Comparison of ENCODE assay signal across 15 cellular contexts in genomic region chr18:59715966-59716369, GRCh38. TPM values are rescaled to one million over a fixed set of nuclear protein-coding genes. Genes with fewer than 3 reads are reported as not detected.
DNase-seq lines count a peak whose midpoint lies in the region; ATAC-seq and TF ChIP-seq lines count a peak whose summit lies in the region.
"Had no signal": no experiment of that assay in that cellular context is flagged by ENCODE, and none has a peak within 500 bp of the region (broad histone marks: within the 10 kb centered on the region; RNA-seq: fewer than 3 reads in every experiment).

No MANE protein-coding gene starts in this region.

- no peaks in the 10 kb centered on the region for H3K79me2 ChIP-seq in smooth muscle cell (ENCODE audit: low read depth)

- no peak for TF ChIP-seq EP300 in upper lobe of left lung (IDR thresholded peaks at IDR 0.05)

- peak; percentile 24 for TF ChIP-seq CTCF in fibroblast of pulmonary artery (IDR thresholded peaks at IDR 0.05; ENCODE audit: low read length, missing control alignments)
- TF ChIP-seq CTCF in smooth muscle cell (IDR thresholded peaks at IDR 0.05; ENCODE audit: borderline replicate concordance, insufficient read depth, poor library complexity, severe bottlenecking), result no peak
- no peak for TF ChIP-seq CTCF in upper lobe of left lung (IDR thresholded peaks at IDR 0.05)

- H3K4me3 ChIP-seq in fibroblast of pulmonary artery (replicated peaks; ENCODE audit: low read depth, low read length) (no peak overlapping the region), smooth muscle cell (no peak overlapping the region), upper lobe of left lung (no peak overlapping the region)
- H3K4me3 ChIP-seq: tibial nerve had no signal

- no peaks in the 10 kb centered on the region for H4K20me1 ChIP-seq in smooth muscle cell (ENCODE audit: low read depth)

- H3K9me3 ChIP-seq in smooth muscle cell (replicated peaks; ENCODE audit: low read depth) (no peaks in the 10 kb centered on the region), upper lobe of left lung (no peaks in the 10 kb centered on the region)
- H3K9me3 ChIP-seq: tibial nerve had no signal

- H3K27ac ChIP-seq in smooth muscle cell (ENCODE audit: low read depth) (peak overlapping the region; percentile 42), upper lobe of left lung (no peak overlapping the region)
- H3K27ac ChIP-seq: tibial nerve had no signal

- H3K27me3 ChIP-seq in smooth muscle cell (ENCODE audit: low read depth) (no peaks in the 10 kb centered on the region), upper lobe of left lung (no peaks in the 10 kb centered on the region)
- H3K27me3 ChIP-seq: tibial nerve had no signal

- peaks cover 6% of the 10 kb centered on the region for H3F3A ChIP-seq in smooth muscle cell (ENCODE audit: low read depth)

- H2AFZ ChIP-seq in smooth muscle cell (ENCODE audit: low read depth), result no peak overlapping the region

- H3K4me1 ChIP-seq in smooth muscle cell (ENCODE audit: low read depth) (peaks cover 7% of the 10 kb centered on the region), upper lobe of left lung (no peaks in the 10 kb centered on the region)
- H3K4me1 ChIP-seq: tibial nerve had no signal

- ATAC-seq in upper lobe of left lung (ENCODE audit: low FRiP score in 2 of 2), result no peak
- ATAC-seq: left colon had no signal

- H3K4me2 ChIP-seq in smooth muscle cell, result no peak overlapping the region

- H3K36me3 ChIP-seq in smooth muscle cell (ENCODE audit: low read depth), result no peaks in the 10 kb centered on the region
- H3K36me3 ChIP-seq in upper lobe of left lung, result no peaks in the 10 kb centered on the region
- H3K36me3 ChIP-seq: tibial nerve had no signal

- peak; percentile 99 for DNase-seq in HCEC 1CT
- DNase-seq in SW 1271 (lab: John Stamatoyannopoulos, UW), result peak; percentile 76 to 87
- peak; percentile 95 for DNase-seq in fibroblast of pulmonary artery (ENCODE audit: low read depth)
- DNase-seq in smooth muscle cell (lab: John Stamatoyannopoulos, UW; ENCODE audit: unreplicated experiment), result no peak
- no peak for DNase-seq in SIG-M5 treated with dmso at 0.1 percent for 504 hours (lab: John Stamatoyannopoulos, UW; ENCODE audit: unreplicated experiment)
- no peak for DNase-seq in NCI-H1930 (lab: John Stamatoyannopoulos, UW)
- DNase-seq in upper lobe of left lung, result no peak
- DNase-seq: activated CD4-positive, alpha-beta T cell treated with anti-CD3 and anti-CD28 coated beads, Interleukin-2, amount 50 U/mL, for 4 hours; activated naive CD8-positive, alpha-beta T cell treated with anti-CD3 and anti-CD28 coated beads, Interleukin-2, amount 10 ng/mL, durations not matched to agents 7 days and 5 days; GF-D8; H7; left colon; NCI-H526 treated with DMSO at 0.1 percent for 48 hours; posterior cingulate gyrus had no signal

- TF ChIP-seq POLR2A in upper lobe of left lung (IDR thresholded peaks at IDR 0.05), result no peak

- WGBS in smooth muscle cell (ENCODE audit: low lambda C conversion rate), result 42% methylated on average over 2 of the region's 2 CpGs
- WGBS in upper lobe of left lung, 2 donors, result 47 to 51% methylated on average over 2 of the region's 2 CpGs

- no peak overlapping the region for H3K9ac ChIP-seq in smooth muscle cell (ENCODE audit: low read depth)

RNA-seq across cellular contexts. Expression of gene CCBE1, which starts 18.7 kb away (rescaled TPM):
- total RNA-seq in smooth muscle cell, result under 0.01 and 3.1 TPM in 2 replicates
- polyA plus RNA-seq in smooth muscle cell, result 1.5 TPM in 1 of 2 replicates, not detected in the other
- total RNA-seq in upper lobe of left lung, result 10 to 100 TPM in 4 of 6 donors, 1 to 10 TPM in 2; 8.7 to 23.6 (median 12.3) TPM
- total RNA-seq: activated naive CD8-positive, alpha-beta T cell treated with anti-CD3 and anti-CD28 coated beads, Interleukin-2, amount 10 ng/mL, durations not matched to agents 7 days and 5 days had no signal

Comparison
In these comparisons a context has a peak if more than half of its experiments do, and no peak if none do; other contexts are left out.
1. DNase-seq: peak in HCEC 1CT (single experiment), SW 1271 (2 of 2) and fibroblast of pulmonary artery (single experiment); none in smooth muscle cell (single experiment), SIG-M5 treated with dmso at 0.1 percent for 504 hours (single experiment), NCI-H1930 (0 of 2) and upper lobe of left lung (0 of 2).